ENCODE assay signal across 1 cellular context in the genomic region with DNA sequence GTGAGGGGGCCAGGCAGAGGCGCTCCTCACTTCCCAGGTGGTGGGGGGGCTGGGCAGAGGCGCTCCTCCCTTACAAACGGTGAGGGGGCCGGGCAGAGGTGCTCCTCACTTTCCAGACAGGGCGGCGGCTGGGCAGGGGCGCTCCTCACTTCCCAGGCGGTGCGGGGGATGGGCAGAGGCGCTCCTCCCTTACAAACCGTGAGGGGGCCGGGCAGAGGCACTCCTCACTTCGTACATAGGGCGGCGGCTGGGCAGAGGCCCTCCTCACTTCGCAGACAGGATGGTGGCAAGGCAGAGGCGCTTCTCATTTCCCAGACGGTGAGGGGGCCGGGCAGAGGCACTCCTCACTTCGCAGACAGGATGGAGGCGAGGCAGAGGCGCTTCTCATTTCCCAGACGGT. TPM values are rescaled to one million over a fixed set of nuclear protein-coding genes. Genes with fewer than 3 reads are reported as not detected.
"Had no signal": no experiment of that assay in that cellular context is flagged by ENCODE, and none has a peak within 500 bp of the region (broad histone marks: within the 10 kb centered on the region; RNA-seq: fewer than 3 reads in every experiment).

No MANE protein-coding gene starts in this region.

RNA-seq across cellular contexts. Expression of gene SLAIN1, which starts 37.5 kb away (rescaled TPM):
- total RNA-seq: GM23248 had no signal
